Comparison of ENCODE assay signal across 10 cellular contexts in genomic region chr1:112637257-112638108, GRCh38. TPM values are rescaled to one million over a fixed set of nuclear protein-coding genes. Genes with fewer than 3 reads are reported as not detected.
DNase-seq lines count a peak whose midpoint lies in the region; ATAC-seq and TF ChIP-seq lines count a peak whose summit lies in the region.
"Had no signal": no experiment of that assay in that cellular context is flagged by ENCODE, and none has a peak within 500 bp of the region (broad histone marks: within the 10 kb centered on the region; RNA-seq: fewer than 3 reads in every experiment).

No MANE protein-coding gene starts in this region.

- H3K9me3 ChIP-seq in left ventricle myocardium inferior (replicated peaks): no peaks in the 10 kb centered on the region
- H3K9me3 ChIP-seq in suprapubic skin: no peaks in the 10 kb centered on the region

- 62% methylated on average over 4 of the region's 4 CpGs for WGBS in suprapubic skin

- no TSS peak for BruUV-seq in MCF 10A (replicated peaks; lab: Mats Ljungman, UMichigan)

- H3K36me3 Mint-ChIP-seq in MCF 10A (ENCODE audit: insufficient read depth, unreplicated experiment): no peaks in the 10 kb centered on the region

- TF ChIP-seq EP300 in suprapubic skin (IDR thresholded peaks at IDR 0.05): no peak

- H3K4me3 ChIP-seq in left ventricle myocardium inferior (no peak overlapping the region), suprapubic skin (no peak overlapping the region)
- H3K4me3 ChIP-seq: BLaER1 treated with 17β-estradiol and CSF1 and Interleukin-3, amounts not matched to agents 10 nM and 100 nM; cardiac muscle cell had no signal

- DNase-seq in Right ventricle myocardium superior (no peak), left ventricle myocardium inferior (no peak), MCF 10A (ENCODE audit: unreplicated experiment) (no peak), iris pigment epithelial cell (ENCODE audit: low read depth) (peak; percentile 63), GOT3 (lab: John Stamatoyannopoulos, UW) (no peak), suprapubic skin (ENCODE audit: low spot score in 2 of 2) (no peak), Kasumi-1 (lab: John Stamatoyannopoulos, UW) (no peak)

- no peaks in the 10 kb centered on the region for H3K27me3 ChIP-seq in left ventricle myocardium inferior (ENCODE audit: low read depth)
- no peaks in the 10 kb centered on the region for H3K27me3 ChIP-seq in suprapubic skin
- H3K27me3 ChIP-seq: BLaER1 treated with 17β-estradiol and CSF1 and Interleukin-3, amounts not matched to agents 10 nM and 100 nM; cardiac muscle cell had no signal

- H3K4me1 Mint-ChIP-seq in MCF 10A (ENCODE audit: insufficient read depth, unreplicated experiment): peaks cover 32% of the 10 kb centered on the region

- H3K27ac ChIP-seq in left ventricle myocardium inferior (replicated peaks) (no peak overlapping the region), suprapubic skin (no peak overlapping the region)
- H3K27ac ChIP-seq: cardiac muscle cell had no signal

- CTCF ChIA-PET in MCF 10A (lab: Yijun Ruan, JAX): interaction anchor here (0.6 to 1.6 kb wide), 4 partner anchors 9 to 73 kb away, joined by 3 to 7 read pairs (median 3); partner anchors contain the start of genes CAPZA1 and ST7L

- H3K27me3 Mint-ChIP-seq in MCF 10A (ENCODE audit: insufficient read depth, unreplicated experiment): no peaks in the 10 kb centered on the region

- no peaks in the 10 kb centered on the region for H3K36me3 ChIP-seq in left ventricle myocardium inferior
- H3K36me3 ChIP-seq in suprapubic skin: no peaks in the 10 kb centered on the region
- H3K36me3 ChIP-seq: cardiac muscle cell had no signal

- TF ChIP-seq CTCF in left ventricle myocardium inferior (IDR thresholded peaks at IDR 0.05; ENCODE audit: borderline replicate concordance) (no peak), MCF 10A (IDR thresholded peaks at IDR 0.05; ENCODE audit: unreplicated experiment) (no peak), suprapubic skin (IDR thresholded peaks at IDR 0.05) (no peak)

- H3K9me3 Mint-ChIP-seq in MCF 10A (ENCODE audit: unreplicated experiment): no peaks in the 10 kb centered on the region

- POLR2A ChIA-PET in MCF 10A (lab: Yijun Ruan, JAX): interaction anchor here (0.7 to 9.1 kb wide), 10 partner anchors 8 to 242 kb away, joined by 3 to 71 read pairs (median 5); partner anchors contain the start of genes CAPZA1, MOV10 and ST7L

- H3K4me3 Mint-ChIP-seq in MCF 10A (ENCODE audit: unreplicated experiment): no peak overlapping the region

- peak overlapping the region; percentile 46 for H3K27ac Mint-ChIP-seq in MCF 10A (ENCODE audit: low read depth, unreplicated experiment)

- TF ChIP-seq POLR2A in suprapubic skin (IDR thresholded peaks at IDR 0.05): no peak

- intact Hi-C loops in Right ventricle myocardium superior (cut with DNase I) (no loop called here), left ventricle myocardium inferior (cut with micrococcal nuclease) (no loop called here), MCF 10A (cut with micrococcal nuclease) (no loop called here)

- ATAC-seq in Right ventricle myocardium superior (ENCODE audit: poor library complexity) (peak; percentile 18), HG03460 (IDR thresholded peaks at IDR 0.05; ENCODE audit: unreplicated experiment) (no peak)

- peaks cover 66% of the 10 kb centered on the region for H3K4me1 ChIP-seq in left ventricle myocardium inferior
- peaks cover 43% of the 10 kb centered on the region for H3K4me1 ChIP-seq in suprapubic skin

RNA-seq across cellular contexts. Expression of gene CAPZA1, which starts 17.9 kb away (rescaled TPM):
- total RNA-seq in Right ventricle myocardium superior (20.7 TPM), left ventricle myocardium inferior (24.6 TPM), MCF 10A (2022) (150 and 174 TPM in 2 replicates), suprapubic skin (100 to 1,000 TPM; 134 to 218 (median 200) TPM)

RNA-seq across cellular contexts. Expression of gene ST7L, which starts 18.5 kb away (rescaled TPM):
- total RNA-seq in Right ventricle myocardium superior: 11.9 TPM
- 12.6 TPM for total RNA-seq in left ventricle myocardium inferior
- 25.5 and 29.1 TPM in 2 replicates for total RNA-seq in MCF 10A (2022)
- 10 to 100 TPM; 16.2 to 40.7 (median 29.4) TPM for total RNA-seq in suprapubic skin

RNA-seq across cellular contexts. Expression of gene MOV10, which starts 37.0 kb away (rescaled TPM):
- total RNA-seq in Right ventricle myocardium superior (10.4 TPM), left ventricle myocardium inferior (12.7 TPM), MCF 10A (2022) (54.9 and 55.6 TPM in 2 replicates), suprapubic skin (100 to 1,000 TPM in 1 of 4 donors, 10 to 100 TPM in 3; 42.8 to 147 (median 70.1) TPM)
